Comparison of ENCODE assay signal across 30 cellular contexts in genomic region chr15:42352401-42352800, GRCh38.
"Had no signal": no experiment of that assay in that cellular context is flagged by ENCODE, and none has a peak within 500 bp of the region (broad histone marks: within the 10 kb centered on the region; RNA-seq: fewer than 3 reads in every experiment).

No MANE protein-coding gene starts in this region.

- H3K4me3 ChIP-seq: colonic mucosa, esophagus squamous epithelium, gastrocnemius medialis, heart left ventricle had no signal

- H3K27ac ChIP-seq: brain microvascular endothelial cell, colonic mucosa, epithelial cell of prostate, esophagus squamous epithelium, foreskin keratinocyte, gastrocnemius medialis, heart left ventricle, WERI-Rb-1 had no signal

- H3K9me3 Mint-ChIP-seq: activated B cell treated with CpG ODN at 0.5 μM for 24 hours; activated CD8-positive, alpha-beta T cell treated with anti-CD3 and anti-CD28 coated beads for 36 hours; activated naive CD4-positive, alpha-beta T cell treated with anti-CD3 and anti-CD28 coated beads, Interleukin-2, amount 10 ng/mL, durations not matched to agents 7 days and 5 days; activated naive CD4-positive, alpha-beta T cell treated with anti-CD3 and anti-CD28 coated beads, Interleukin-2, amount 50 U/mL, for 72 hours; activated naive CD8-positive, alpha-beta T cell treated with anti-CD3 and anti-CD28 coated beads, Interleukin-2, amount 10 ng/mL, durations not matched to agents 7 days and 5 days; T-helper 2 cell treated with Interferon-gamma antibody and Interleukin-4, amounts not matched to agents 5 μg/mL and 100 μg/mL, for 36 hours had no signal

- H3K27me3 ChIP-seq: brain microvascular endothelial cell, colonic mucosa, esophagus squamous epithelium, foreskin keratinocyte, gastrocnemius medialis, heart left ventricle had no signal

- H3K4me1 Mint-ChIP-seq: activated B cell treated with CpG ODN at 0.5 μM for 24 hours; activated naive CD4-positive, alpha-beta T cell treated with anti-CD3 and anti-CD28 coated beads, Interleukin-2, amount 10 ng/mL, durations not matched to agents 7 days and 5 days; activated naive CD8-positive, alpha-beta T cell treated with anti-CD3 and anti-CD28 coated beads, Interleukin-2, amount 10 ng/mL, durations not matched to agents 7 days and 5 days; T-helper 17 cell had no signal

- H3K27ac Mint-ChIP-seq: activated B cell treated with CpG ODN at 0.5 μM for 24 hours; activated CD8-positive, alpha-beta T cell treated with anti-CD3 and anti-CD28 coated beads for 36 hours; activated naive CD4-positive, alpha-beta T cell treated with anti-CD3 and anti-CD28 coated beads, Interleukin-2, amount 10 ng/mL, durations not matched to agents 7 days and 5 days; activated naive CD4-positive, alpha-beta T cell treated with anti-CD3 and anti-CD28 coated beads, Interleukin-2, amount 50 U/mL, for 72 hours; activated naive CD8-positive, alpha-beta T cell treated with anti-CD3 and anti-CD28 coated beads, Interleukin-2, amount 10 ng/mL, durations not matched to agents 7 days and 5 days; T-helper 17 cell; T-helper 2 cell treated with Interferon-gamma antibody and Interleukin-4, amounts not matched to agents 5 μg/mL and 100 μg/mL, for 36 hours had no signal

- H3K4me1 ChIP-seq: colonic mucosa, esophagus squamous epithelium, heart left ventricle had no signal

- H3K4me3 Mint-ChIP-seq: activated B cell treated with CpG ODN at 0.5 μM for 24 hours; activated CD8-positive, alpha-beta T cell treated with anti-CD3 and anti-CD28 coated beads for 36 hours; activated naive CD4-positive, alpha-beta T cell treated with anti-CD3 and anti-CD28 coated beads, Interleukin-2, amount 10 ng/mL, durations not matched to agents 7 days and 5 days; activated naive CD8-positive, alpha-beta T cell treated with anti-CD3 and anti-CD28 coated beads, Interleukin-2, amount 10 ng/mL, durations not matched to agents 7 days and 5 days; T-helper 17 cell; T-helper 2 cell treated with Interferon-gamma antibody and Interleukin-4, amounts not matched to agents 5 μg/mL and 100 μg/mL, for 36 hours had no signal

- H3K36me3 ChIP-seq: brain microvascular endothelial cell, colonic mucosa, WERI-Rb-1 had no signal

- H3K27me3 Mint-ChIP-seq: activated B cell treated with CpG ODN at 0.5 μM for 24 hours; activated CD8-positive, alpha-beta T cell treated with anti-CD3 and anti-CD28 coated beads for 36 hours; activated naive CD4-positive, alpha-beta T cell treated with anti-CD3 and anti-CD28 coated beads, Interleukin-2, amount 10 ng/mL, durations not matched to agents 7 days and 5 days; activated naive CD8-positive, alpha-beta T cell treated with anti-CD3 and anti-CD28 coated beads, Interleukin-2, amount 10 ng/mL, durations not matched to agents 7 days and 5 days; T-helper 17 cell had no signal

- ATAC-seq: activated CD4-positive, CD25-positive, alpha-beta regulatory T cell treated with anti-CD3 and anti-CD28 coated beads, Interleukin-2, amount 50 U/mL, for 24 hours; activated CD8-positive, alpha-beta T cell treated with anti-CD3 and anti-CD28 coated beads for 36 hours; activated naive CD4-positive, alpha-beta T cell treated with anti-CD3 and anti-CD28 coated beads, Interleukin-2, amount 50 U/mL, for 72 hours; foreskin keratinocyte; gastrocnemius medialis; T-helper 17 cell had no signal

- H3K9me3 ChIP-seq: colonic mucosa, esophagus squamous epithelium, gastrocnemius medialis, heart left ventricle had no signal

- DNase-seq: activated B cell treated with CpG ODN at 0.5 μM for 24 hours; activated CD4-positive, alpha-beta T cell treated with anti-CD3 and anti-CD28 coated beads for 48 hours; activated CD4-positive, alpha-beta T cell treated with anti-CD3 and anti-CD28 coated beads, Interleukin-2, amount 50 U/mL, for 1 hour; activated CD4-positive, alpha-beta T cell treated with anti-CD3 and anti-CD28 coated beads, Interleukin-2, amount 50 U/mL, for 48 hours; activated CD8-positive, alpha-beta memory T cell treated with anti-CD3 and anti-CD28 coated beads for 24 hours; activated CD8-positive, alpha-beta T cell treated with anti-CD3 and anti-CD28 coated beads for 36 hours; activated gamma-delta T cell; activated naive CD4-positive, alpha-beta T cell; activated naive CD4-positive, alpha-beta T cell treated with anti-CD3 and anti-CD28 coated beads, Interleukin-2, amount 10 ng/mL, durations not matched to agents 7 days and 5 days; activated naive CD8-positive, alpha-beta T cell treated with anti-CD3 and anti-CD28 coated beads, Interleukin-2, amount 10 ng/mL, durations not matched to agents 7 days and 5 days; activated T-cell treated with anti-CD3 and anti-CD28 coated beads, Interleukin-2, amount 50 U/mL, for 48 hours; amniotic stem cell; brain microvascular endothelial cell; central memory CD4-positive, alpha-beta T cell; cerebellar nuclear complex; colonic mucosa; effector CD8-positive, alpha-beta T cell; esophagus squamous epithelium; foreskin keratinocyte; gastrocnemius medialis; glutamatergic neuron; heart left ventricle; T-helper 1 cell; T-helper 17 cell; T1000; WERI-Rb-1 had no signal
